12 cellular contexts compared by ENCODE assay signal in the genomic region with DNA sequence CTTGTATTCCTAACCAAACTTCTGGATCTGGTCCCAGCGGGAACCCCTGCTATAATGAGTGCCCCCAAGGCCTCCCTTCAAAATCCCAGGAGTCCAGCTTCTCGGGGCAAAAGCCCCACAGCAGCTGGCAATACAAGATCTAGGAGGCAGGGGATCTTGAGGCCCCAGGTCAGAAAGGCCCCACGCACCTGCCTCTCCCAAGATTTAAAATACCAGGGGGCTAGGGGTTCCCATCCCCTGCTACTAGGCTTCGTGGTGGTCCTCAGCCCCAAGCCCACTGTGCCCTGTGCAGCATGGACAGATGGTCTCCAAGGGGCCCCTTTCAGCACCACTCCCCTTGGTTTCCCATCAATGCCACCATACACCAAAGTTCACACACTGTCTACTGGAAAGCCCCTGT. TPM values are rescaled to one million over a fixed set of nuclear protein-coding genes. Genes with fewer than 3 reads are reported as not detected.
DNase-seq lines count a peak whose midpoint lies in the region; ATAC-seq, FAIRE-seq and TF ChIP-seq lines count a peak whose summit lies in the region.
"Had no signal": no experiment of that assay in that cellular context is flagged by ENCODE, and none has a peak within 500 bp of the region (broad histone marks: within the 10 kb centered on the region; RNA-seq: fewer than 3 reads in every experiment).

No MANE protein-coding gene starts in this region.

- no peaks in the 10 kb centered on the region for H3K27me3 Mint-ChIP-seq in memory B cell

- FAIRE-seq in GM12891 (lab: Jason Lieb, UNC) = no peak

- no peaks in the 10 kb centered on the region for H3K36me3 ChIP-seq in DND-41 (ENCODE audit: insufficient read depth, low read length)
- H3K36me3 ChIP-seq in OCI-LY7 (ENCODE audit: insufficient read depth, low read length) = no peaks in the 10 kb centered on the region
- no peaks in the 10 kb centered on the region for H3K36me3 ChIP-seq in vagina
- H3K36me3 ChIP-seq: transverse colon had no signal

- H3K4me3 ChIP-seq in DND-41 (ENCODE audit: low read depth in 1 of 2, low read length in 2 of 2) (no peak overlapping the region), OCI-LY7 (ENCODE audit: low read depth, low read length, poor library complexity, severe bottlenecking) (no peak overlapping the region), vagina (no peak overlapping the region)
- H3K4me3 ChIP-seq: hepatocyte, lung, transverse colon had no signal

- no TSS peak for BruUV-seq in OCI-LY7 (replicated peaks; lab: Mats Ljungman, UMichigan)

- POLR2A ChIA-PET in OCI-LY7 (lab: Charles Lee) = interaction anchor here (1.7 kb wide), 1 partner anchor 57 kb away, joined by 5 read pairs; no protein-coding TSS in a partner anchor

- H3K4me2 ChIP-seq in DND-41 (ENCODE audit: insufficient read depth, low read length) (no peak overlapping the region), OCI-LY7 (ENCODE audit: low read length) (peak overlapping the region; percentile 55)
- H3K4me2 ChIP-seq: hepatocyte had no signal

- CTCF ChIA-PET in OCI-LY7 (lab: Charles Lee; ENCODE audit: unreplicated experiment) = no interaction called here

- no peaks in the 10 kb centered on the region for H3K36me3 Mint-ChIP-seq in memory B cell

- TF ChIP-seq POLR2A in vagina (IDR thresholded peaks at IDR 0.05) (no peak), GM12891 (IDR thresholded peaks at IDR 0.05; ENCODE audit: low read depth, low read length) (no peak)

- DNase-seq in DND-41 (no peak), OCI-LY7 (ENCODE audit: low spot score) (no peak), memory B cell (ENCODE audit: low spot score in 2 of 2) (no peak), vagina (ENCODE audit: extremely low spot score in 2 of 2) (no peak), GM12891 (ENCODE audit: insufficient read length, low spot score) (no peak)
- no peak for DNase-seq in stimulated activated CD8-positive, alpha-beta memory T cell treated with anti-CD3 and anti-CD28 coated beads, Interleukin-4, amount 100 ng/mL, for 48 hours
- DNase-seq: NCI-H748 treated with DMSO at 0.1 percent for 48 hours, transverse colon had no signal

- no peaks in the 10 kb centered on the region for H3K9me2 ChIP-seq in OCI-LY7 (ENCODE audit: insufficient read depth, low read length)

- ATAC-seq in DND-41 (ENCODE audit: insufficient read depth, low read depth) = no peak
- ATAC-seq in GM21447 (IDR thresholded peaks at IDR 0.05; ENCODE audit: unreplicated experiment) = peak; percentile 0
- ATAC-seq in memory B cell (ENCODE audit: low read depth) = peak; percentile 2
- no peak for ATAC-seq in GM21515 (IDR thresholded peaks at IDR 0.05; ENCODE audit: unreplicated experiment)

- H3K27me3 ChIP-seq in DND-41 (ENCODE audit: insufficient read depth, low read length, poor library complexity) = no peaks in the 10 kb centered on the region
- H3K27me3 ChIP-seq in vagina = no peaks in the 10 kb centered on the region
- H3K27me3 ChIP-seq: hepatocyte, transverse colon had no signal

- no peak for TF ChIP-seq CTCF in DND-41 (IDR thresholded peaks at IDR 0.05; ENCODE audit: borderline replicate concordance, extremely low read depth, low read length, poor library complexity, severe bottlenecking)
- no peak for TF ChIP-seq CTCF in OCI-LY7 (conservative IDR thresholded peaks at IDR 0.05; ENCODE audit: low read length)
- no peak for TF ChIP-seq CTCF in vagina (IDR thresholded peaks at IDR 0.05)

- intact Hi-C loops in OCI-LY7 (cut with micrococcal nuclease; ENCODE audit: unreplicated experiment) (no loop called here), vagina (cut with DNase I) (loop anchor here (2.0 kb wide), 1 partner anchor 52 kb away; no protein-coding TSS in a partner anchor)

- H3K4me1 Mint-ChIP-seq in memory B cell = peaks cover 41% of the 10 kb centered on the region

- no peaks in the 10 kb centered on the region for H3K9me3 Mint-ChIP-seq in memory B cell

- H3K79me2 ChIP-seq in DND-41 (ENCODE audit: insufficient read depth, low read length) = no peaks in the 10 kb centered on the region
- H3K79me2 ChIP-seq in OCI-LY7 (ENCODE audit: insufficient read depth, low read depth, low read length) = no peaks in the 10 kb centered on the region
- H3K79me2 ChIP-seq: hepatocyte had no signal

- H2AFZ ChIP-seq in DND-41 (ENCODE audit: low read depth, low read length) (no peak overlapping the region), OCI-LY7 (ENCODE audit: low read length) (no peak overlapping the region)
- H2AFZ ChIP-seq: hepatocyte had no signal

- no peak overlapping the region for H3K4me3 Mint-ChIP-seq in memory B cell

- H4K20me1 ChIP-seq in DND-41 (ENCODE audit: insufficient read depth, low read length) (no peaks in the 10 kb centered on the region), OCI-LY7 (ENCODE audit: insufficient read depth, low read length) (no peaks in the 10 kb centered on the region)

- no peak overlapping the region for H3K9ac ChIP-seq in DND-41 (ENCODE audit: low read depth, low read length)

- H3K4me1 ChIP-seq in DND-41 (ENCODE audit: insufficient read depth, low read length) = peaks cover 25% of the 10 kb centered on the region
- peaks cover 58% of the 10 kb centered on the region for H3K4me1 ChIP-seq in OCI-LY7 (ENCODE audit: insufficient read depth, low read length, poor library complexity, severe bottlenecking)
- H3K4me1 ChIP-seq in vagina = no peaks in the 10 kb centered on the region

- H3K9me3 ChIP-seq in DND-41 (ENCODE audit: insufficient read depth, low read length, severe bottlenecking) (no peaks in the 10 kb centered on the region), OCI-LY7 (ENCODE audit: low read length) (no peaks in the 10 kb centered on the region), vagina (no peaks in the 10 kb centered on the region)
- H3K9me3 ChIP-seq: transverse colon had no signal

- H3K27ac Mint-ChIP-seq in memory B cell = peak overlapping the region; percentile 96

- 0 out of 2 replicates have a peak overlapping the region, but pooled peaks have one; percentile 8 for H3K27ac ChIP-seq in DND-41 (ENCODE audit: low read length)
- H3K27ac ChIP-seq in OCI-LY7 (ENCODE audit: low read depth, low read length, poor library complexity, severe bottlenecking) = peak overlapping the region; percentile 50
- no peak overlapping the region for H3K27ac ChIP-seq in vagina
- H3K27ac ChIP-seq: hepatocyte had no signal

TF ChIP-seq in GM12891, 5 proteins besides CTCF, POLR2A, EP300 and RAD21:
- TF ChIP-seq POLR2AphosphoS5 (IDR thresholded peaks at IDR 0.05; ENCODE audit: low read depth, low read length) = no peak
- TF ChIP-seq POU2F2 (IDR thresholded peaks at IDR 0.05; ENCODE audit: low read depth, low read length) = no peak
- TF ChIP-seq PAX5 (IDR thresholded peaks at IDR 0.05; ENCODE audit: insufficient read depth, low read length, severe bottlenecking) = no peak
- no peak for TF ChIP-seq TAF1 (IDR thresholded peaks at IDR 0.05; ENCODE audit: low read depth, low read length)
- TF ChIP-seq SPI1 (IDR thresholded peaks at IDR 0.05; ENCODE audit: low read depth, low read length) = no peak

RNA-seq across cellular contexts. Expression of a gene that starts 15.8 kb away (rescaled TPM):
- total RNA-seq in OCI-LY7 (2014; rRNA removed; shearing (Covaris generic)) = not detected in 2 replicates
- total RNA-seq in OCI-LY7 (2022) (not detected in 2 replicates), vagina (8.8 TPM)
- 0.54 TPM for polyA plus RNA-seq in GM12891 (2012; ENCODE audit: low read depth, missing spikeins)

RNA-seq across cellular contexts. Expression of a gene that starts 50.5 kb away (rescaled TPM):
- 0.06 and 0.08 TPM in 2 replicates for total RNA-seq in OCI-LY7 (2014; rRNA removed; shearing (Covaris generic))
- total RNA-seq in OCI-LY7 (2022) (0.46 and 1.0 TPM in 2 replicates), vagina (3.9 TPM)
- polyA plus RNA-seq in GM12891 (2012; ENCODE audit: low read depth, missing spikeins) = 51.0 TPM

Comparison
In these comparisons a context has a peak if more than half of its experiments do, and no peak if none do; other contexts are left out.
1. ATAC-seq: peak in GM21447 (single experiment) and memory B cell (single experiment); none in DND-41 (single experiment) and GM21515 (single experiment).